ENCODE assay signal across 1 cellular context in the genomic region with DNA sequence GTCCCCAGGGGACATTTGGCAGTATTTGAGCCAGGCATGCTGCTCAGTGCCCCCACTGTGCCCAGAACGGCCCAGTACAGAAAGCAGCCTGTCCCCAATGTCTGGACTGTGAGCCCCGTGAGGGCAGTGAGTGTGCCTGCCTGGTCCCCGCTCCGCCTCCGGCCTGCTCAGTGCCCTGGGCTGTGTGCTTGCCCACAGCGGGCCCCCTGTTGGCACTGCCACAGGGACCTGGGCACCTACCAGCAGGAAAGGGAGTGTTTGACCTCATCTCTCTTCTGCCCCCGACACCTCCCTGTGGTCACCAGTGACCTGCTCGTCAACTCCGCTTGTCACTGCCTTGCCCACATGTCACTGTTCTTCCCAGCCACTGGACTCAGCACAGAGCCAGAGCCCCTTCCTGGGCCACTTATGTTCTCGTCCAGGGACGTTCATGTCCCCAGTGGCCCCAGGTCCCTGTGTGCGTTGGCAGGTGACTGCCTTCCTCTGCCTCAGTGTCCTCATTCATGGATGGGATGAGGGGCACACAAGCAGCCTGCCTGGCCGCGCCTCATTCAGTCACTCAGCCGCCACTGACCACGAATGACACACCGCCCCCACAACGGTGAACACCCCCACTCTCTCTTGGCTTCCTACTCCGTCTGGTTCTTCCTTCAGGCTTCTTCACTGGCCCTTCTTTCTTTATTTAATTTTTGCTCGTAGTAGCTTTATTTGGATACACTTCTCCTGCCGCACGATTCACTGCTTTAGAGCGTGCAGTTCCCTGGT.
TF ChIP-seq lines count a peak whose summit lies in the region.

No MANE protein-coding gene starts in this region.

TF ChIP-seq in HepG2, 621 proteins besides CTCF, POLR2A, EP300 and RAD21:
- TF ChIP-seq, protein P1, sequence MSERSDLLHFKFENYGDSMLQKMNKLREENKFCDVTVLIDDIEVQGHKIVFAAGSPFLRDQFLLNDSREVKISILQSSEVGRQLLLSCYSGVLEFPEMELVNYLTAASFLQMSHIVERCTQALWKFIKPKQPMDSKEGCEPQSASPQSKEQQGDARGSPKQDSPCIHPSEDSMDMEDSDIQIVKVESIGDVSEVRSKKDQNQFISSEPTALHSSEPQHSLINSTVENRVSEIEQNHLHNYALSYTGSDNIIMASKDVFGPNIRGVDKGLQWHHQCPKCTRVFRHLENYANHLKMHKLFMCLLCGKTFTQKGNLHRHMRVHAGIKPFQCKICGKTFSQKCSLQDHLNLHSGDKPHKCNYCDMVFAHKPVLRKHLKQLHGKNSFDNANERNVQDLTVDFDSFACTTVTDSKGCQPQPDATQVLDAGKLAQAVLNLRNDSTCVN (CRISPR knock-in tag; IDR thresholded peaks at IDR 0.05; ENCODE audit: borderline replicate concordance), result no peak
- no peak for TF ChIP-seq GATA4 (IDR thresholded peaks at IDR 0.05; ENCODE audit: borderline replicate concordance, low read depth)
- TF ChIP-seq HNRNPL (IDR thresholded peaks at IDR 0.05; ENCODE audit: low read depth, low read length), result peak; percentile 79; the same call in 1 of the 2 replicates
- no peak for TF ChIP-seq BHLHE40 (IDR thresholded peaks at IDR 0.05; ENCODE audit: low read length)
- TF ChIP-seq, protein P2, sequence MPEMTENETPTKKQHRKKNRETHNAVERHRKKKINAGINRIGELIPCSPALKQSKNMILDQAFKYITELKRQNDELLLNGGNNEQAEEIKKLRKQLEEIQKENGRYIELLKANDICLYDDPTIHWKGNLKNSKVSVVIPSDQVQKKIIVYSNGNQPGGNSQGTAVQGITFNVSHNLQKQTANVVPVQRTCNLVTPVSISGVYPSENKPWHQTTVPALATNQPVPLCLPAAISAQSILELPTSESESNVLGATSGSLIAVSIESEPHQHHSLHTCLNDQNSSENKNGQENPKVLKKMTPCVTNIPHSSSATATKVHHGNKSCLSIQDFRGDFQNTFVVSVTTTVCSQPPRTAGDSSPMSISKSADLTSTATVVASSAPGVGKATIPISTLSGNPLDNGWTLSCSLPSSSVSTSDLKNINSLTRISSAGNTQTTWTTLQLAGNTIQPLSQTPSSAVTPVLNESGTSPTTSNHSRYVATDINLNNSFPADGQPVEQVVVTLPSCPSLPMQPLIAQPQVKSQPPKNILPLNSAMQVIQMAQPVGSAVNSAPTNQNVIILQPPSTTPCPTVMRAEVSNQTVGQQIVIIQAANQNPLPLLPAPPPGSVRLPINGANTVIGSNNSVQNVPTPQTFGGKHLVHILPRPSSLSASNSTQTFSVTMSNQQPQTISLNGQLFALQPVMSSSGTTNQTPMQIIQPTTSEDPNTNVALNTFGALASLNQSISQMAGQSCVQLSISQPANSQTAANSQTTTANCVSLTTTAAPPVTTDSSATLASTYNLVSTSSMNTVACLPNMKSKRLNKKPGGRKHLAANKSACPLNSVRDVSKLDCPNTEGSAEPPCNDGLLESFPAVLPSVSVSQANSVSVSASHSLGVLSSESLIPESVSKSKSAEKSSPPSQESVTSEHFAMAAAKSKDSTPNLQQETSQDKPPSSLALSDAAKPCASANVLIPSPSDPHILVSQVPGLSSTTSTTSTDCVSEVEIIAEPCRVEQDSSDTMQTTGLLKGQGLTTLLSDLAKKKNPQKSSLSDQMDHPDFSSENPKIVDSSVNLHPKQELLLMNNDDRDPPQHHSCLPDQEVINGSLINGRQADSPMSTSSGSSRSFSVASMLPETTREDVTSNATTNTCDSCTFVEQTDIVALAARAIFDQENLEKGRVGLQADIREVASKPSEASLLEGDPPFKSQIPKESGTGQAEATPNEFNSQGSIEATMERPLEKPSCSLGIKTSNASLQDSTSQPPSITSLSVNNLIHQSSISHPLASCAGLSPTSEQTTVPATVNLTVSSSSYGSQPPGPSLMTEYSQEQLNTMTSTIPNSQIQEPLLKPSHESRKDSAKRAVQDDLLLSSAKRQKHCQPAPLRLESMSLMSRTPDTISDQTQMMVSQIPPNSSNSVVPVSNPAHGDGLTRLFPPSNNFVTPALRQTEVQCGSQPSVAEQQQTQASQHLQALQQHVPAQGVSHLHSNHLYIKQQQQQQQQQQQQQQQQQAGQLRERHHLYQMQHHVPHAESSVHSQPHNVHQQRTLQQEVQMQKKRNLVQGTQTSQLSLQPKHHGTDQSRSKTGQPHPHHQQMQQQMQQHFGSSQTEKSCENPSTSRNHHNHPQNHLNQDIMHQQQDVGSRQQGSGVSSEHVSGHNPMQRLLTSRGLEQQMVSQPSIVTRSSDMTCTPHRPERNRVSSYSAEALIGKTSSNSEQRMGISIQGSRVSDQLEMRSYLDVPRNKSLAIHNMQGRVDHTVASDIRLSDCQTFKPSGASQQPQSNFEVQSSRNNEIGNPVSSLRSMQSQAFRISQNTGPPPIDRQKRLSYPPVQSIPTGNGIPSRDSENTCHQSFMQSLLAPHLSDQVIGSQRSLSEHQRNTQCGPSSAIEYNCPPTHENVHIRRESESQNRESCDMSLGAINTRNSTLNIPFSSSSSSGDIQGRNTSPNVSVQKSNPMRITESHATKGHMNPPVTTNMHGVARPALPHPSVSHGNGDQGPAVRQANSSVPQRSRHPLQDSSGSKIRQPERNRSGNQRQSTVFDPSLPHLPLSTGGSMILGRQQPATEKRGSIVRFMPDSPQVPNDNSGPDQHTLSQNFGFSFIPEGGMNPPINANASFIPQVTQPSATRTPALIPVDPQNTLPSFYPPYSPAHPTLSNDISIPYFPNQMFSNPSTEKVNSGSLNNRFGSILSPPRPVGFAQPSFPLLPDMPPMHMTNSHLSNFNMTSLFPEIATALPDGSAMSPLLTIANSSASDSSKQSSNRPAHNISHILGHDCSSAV (CRISPR knock-in tag; IDR thresholded peaks at IDR 0.05; ENCODE audit: borderline replicate concordance), result no peak
